In the genomic region with DNA sequence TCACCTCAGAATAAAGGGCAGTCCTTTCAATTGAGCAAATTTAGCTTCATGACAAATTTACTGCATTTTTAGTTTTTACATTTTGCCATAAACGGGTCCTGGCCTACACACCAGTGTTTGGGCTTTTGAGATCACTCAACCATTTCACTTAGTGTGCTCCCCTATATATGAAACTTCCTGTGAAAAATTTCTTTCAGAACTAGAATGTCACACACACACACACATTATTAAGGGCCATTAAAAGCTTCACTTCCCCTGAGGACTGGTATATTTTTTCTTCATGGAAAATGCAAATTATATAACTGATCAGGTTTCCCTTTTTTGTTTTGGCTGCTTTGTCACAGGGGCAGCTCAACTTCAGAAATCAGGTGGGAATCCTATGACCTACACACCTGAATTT, we compare ENCODE assay signal across 18 cellular contexts.
A peak's percentile ranks its signal among the peaks of the same experiment; 100 is the strongest.
DNase-seq lines count a peak whose midpoint lies in the region; ATAC-seq and TF ChIP-seq lines count a peak whose summit lies in the region.
"Had no signal": no experiment of that assay in that cellular context is flagged by ENCODE, and none has a peak within 500 bp of the region (broad histone marks: within the 10 kb centered on the region; RNA-seq: fewer than 3 reads in every experiment).

No MANE protein-coding gene starts in this region.

- H2AFZ ChIP-seq in OCI-LY7 (ENCODE audit: low read length): no peak overlapping the region

- CTCF ChIA-PET in OCI-LY7 (lab: Charles Lee; ENCODE audit: unreplicated experiment): no interaction called here

- no peaks in the 10 kb centered on the region for H4K20me1 ChIP-seq in OCI-LY7 (ENCODE audit: insufficient read depth, low read length)

- no peaks in the 10 kb centered on the region for H3K9me2 ChIP-seq in OCI-LY7 (ENCODE audit: insufficient read depth, low read length)

- no peak overlapping the region for H3K27ac Mint-ChIP-seq in stimulated activated naive B cell treated with anti-CD40 and anti-IgM and Interleukin-4, amounts not matched to agents 10 μg/mL and 1 μg/mL and 100 μg/mL, for 72 hours
- H3K27ac Mint-ChIP-seq: CD14-positive monocyte; CD8-positive, alpha-beta T cell; H9 had no signal

- no peak overlapping the region for H3K4me2 ChIP-seq in OCI-LY7 (ENCODE audit: low read length)
- H3K4me2 ChIP-seq: KMS-11 had no signal

- no peak overlapping the region for H3K27ac ChIP-seq in OCI-LY7 (ENCODE audit: low read depth, low read length, poor library complexity, severe bottlenecking)
- H3K27ac ChIP-seq: KMS-11 had no signal

- H3K4me3 ChIP-seq in OCI-LY7 (ENCODE audit: low read depth, low read length, poor library complexity, severe bottlenecking): no peak overlapping the region

- TF ChIP-seq CTCF in OCI-LY7 (conservative IDR thresholded peaks at IDR 0.05; ENCODE audit: low read length): no peak

- BruUV-seq in OCI-LY7 (replicated peaks; lab: Mats Ljungman, UMichigan): no TSS peak

- no peaks in the 10 kb centered on the region for H3K9me3 ChIP-seq in OCI-LY7 (ENCODE audit: low read length)
- H3K9me3 ChIP-seq: BE2C had no signal

- POLR2A ChIA-PET in OCI-LY7 (lab: Charles Lee): interaction anchor here (1.0 to 1.3 kb wide), 2 partner anchors 9 to 23 kb away, joined by 4 to 7 read pairs; no protein-coding TSS in a partner anchor

- no peaks in the 10 kb centered on the region for H3K36me3 ChIP-seq in OCI-LY7 (ENCODE audit: insufficient read depth, low read length)
- H3K36me3 ChIP-seq: BE2C had no signal

- H3K4me3 Mint-ChIP-seq in stimulated activated naive B cell treated with anti-CD40 and anti-IgM and Interleukin-4, amounts not matched to agents 10 μg/mL and 1 μg/mL and 100 μg/mL, for 72 hours: no peak overlapping the region
- H3K4me3 Mint-ChIP-seq: CD14-positive monocyte; CD8-positive, alpha-beta T cell; H9 had no signal

- H3K9me3 Mint-ChIP-seq in stimulated activated naive B cell treated with anti-CD40 and anti-IgM and Interleukin-4, amounts not matched to agents 10 μg/mL and 1 μg/mL and 100 μg/mL, for 72 hours: no peaks in the 10 kb centered on the region
- H3K9me3 Mint-ChIP-seq: CD14-positive monocyte; CD8-positive, alpha-beta T cell; H9 had no signal

- H3K4me1 Mint-ChIP-seq in stimulated activated naive B cell treated with anti-CD40 and anti-IgM and Interleukin-4, amounts not matched to agents 10 μg/mL and 1 μg/mL and 100 μg/mL, for 72 hours: peaks cover 5 to 16% of the 10 kb centered on the region in 2 donors
- H3K4me1 Mint-ChIP-seq: CD14-positive monocyte had no signal

- no peaks in the 10 kb centered on the region for H3K27me3 Mint-ChIP-seq in stimulated activated naive B cell treated with anti-CD40 and anti-IgM and Interleukin-4, amounts not matched to agents 10 μg/mL and 1 μg/mL and 100 μg/mL, for 72 hours

- H3K79me2 ChIP-seq in OCI-LY7 (ENCODE audit: insufficient read depth, low read depth, low read length): no peaks in the 10 kb centered on the region

- peaks cover 0 to 4% of the 10 kb centered on the region in 2 donors for H3K36me3 Mint-ChIP-seq in stimulated activated naive B cell treated with anti-CD40 and anti-IgM and Interleukin-4, amounts not matched to agents 10 μg/mL and 1 μg/mL and 100 μg/mL, for 72 hours

- intact Hi-C loops in OCI-LY7 (cut with micrococcal nuclease; ENCODE audit: unreplicated experiment): no loop called here

- peaks cover 5% of the 10 kb centered on the region for H3K4me1 ChIP-seq in OCI-LY7 (ENCODE audit: insufficient read depth, low read length, poor library complexity, severe bottlenecking)
- H3K4me1 ChIP-seq: BE2C had no signal

- DNase-seq in OCI-LY7 (ENCODE audit: low spot score): peak; percentile 10
- no peak for DNase-seq in stimulated activated naive B cell treated with anti-CD40 and anti-IgM and Interleukin-4, amounts not matched to agents 10 μg/mL and 1 μg/mL and 100 μg/mL, for 72 hours
- no peak for DNase-seq in NCI-H1092 treated with DMSO at 0.1 percent for 48 hours (lab: John Stamatoyannopoulos, UW)
- DNase-seq in AG20443 (ENCODE audit: low spot score): no peak
- DNase-seq: BE2C; CD8-positive, alpha-beta T cell; COR-L47; DMS153; DND-41; GF-D8; GOT3; H9 had no signal

- peak; percentile 65 for ATAC-seq in GM18511 (IDR thresholded peaks at IDR 0.05; ENCODE audit: unreplicated experiment)
- peak; percentile 52 for ATAC-seq in HG03432 (IDR thresholded peaks at IDR 0.05; ENCODE audit: unreplicated experiment)
- ATAC-seq in stimulated activated naive B cell treated with anti-CD40 and anti-IgM and Interleukin-4, amounts not matched to agents 10 μg/mL and 1 μg/mL and 100 μg/mL, for 72 hours (replicated peaks): peak; percentile 80 to 86
- ATAC-seq in GM18909 (IDR thresholded peaks at IDR 0.05; ENCODE audit: poor library complexity, unreplicated experiment): no peak
- ATAC-seq: CD8-positive, alpha-beta T cell; HepG2 had no signal
